15 cellular contexts compared by ENCODE assay signal in genomic region chr16:57184113-57184512, GRCh38. TPM values are rescaled to one million over a fixed set of nuclear protein-coding genes. Genes with fewer than 3 reads are reported as not detected.
DNase-seq lines count a peak whose midpoint lies in the region; ATAC-seq, FAIRE-seq and TF ChIP-seq lines count a peak whose summit lies in the region.
"Had no signal": no experiment of that assay in that cellular context is flagged by ENCODE, and none has a peak within 500 bp of the region (broad histone marks: within the 10 kb centered on the region; RNA-seq: fewer than 3 reads in every experiment).

No MANE protein-coding gene starts in this region.

- H3K79me2 ChIP-seq in GM23248 (ENCODE audit: insufficient read depth) (peaks cover 95% of the 10 kb centered on the region), keratinocyte (ENCODE audit: control insufficient read depth, insufficient read depth, low read length) (peaks cover 82% of the 10 kb centered on the region)

- no peaks in the 10 kb centered on the region for H3K9me3 Mint-ChIP-seq in activated CD8-positive, alpha-beta T cell treated with anti-CD3 and anti-CD28 coated beads for 36 hours

- in situ Hi-C loops in GM23248 (cut with MboI): no loop called here

- DNase-seq in BE2C (no peak), GM23248 (no peak), keratinocyte (ENCODE audit: low read depth, low spot score) (no peak), HuH-7 (ENCODE audit: low spot score) (no peak), NCI-H1092 treated with DMSO at 0.1 percent for 48 hours (lab: John Stamatoyannopoulos, UW) (no peak)
- no peak for DNase-seq in activated CD8-positive, alpha-beta T cell treated with anti-CD3 and anti-CD28 coated beads for 36 hours
- DNase-seq: colonic mucosa; DMS153; lower lobe of right lung; NCI-H187; NK-92 treated with Interleukin-12 subunit alpha and Interleukin-12 subunit beta, amount 100 ng/mL, for 24 hours; upper lobe of right lung had no signal

- no peaks in the 10 kb centered on the region for H3K27me3 Mint-ChIP-seq in activated CD8-positive, alpha-beta T cell treated with anti-CD3 and anti-CD28 coated beads for 36 hours

- no peaks in the 10 kb centered on the region for H3K36me3 ChIP-seq in BE2C
- no peaks in the 10 kb centered on the region for H3K36me3 ChIP-seq in GM23248 (ENCODE audit: low read depth)
- H3K36me3 ChIP-seq in keratinocyte (ENCODE audit: control insufficient read depth in 2 of 2, extremely low read depth in 1 of 2, insufficient read depth in 2 of 2, low read length in 2 of 2): peaks cover 0 to 3% of the 10 kb centered on the region in 2 experiments
- H3K36me3 ChIP-seq: colonic mucosa, lower lobe of right lung, right atrium auricular region, upper lobe of right lung had no signal

- H3K9ac ChIP-seq in GM23248 (no peak overlapping the region), keratinocyte (ENCODE audit: control insufficient read depth, extremely low read depth, insufficient read depth, low read length) (no peak overlapping the region)

- peak overlapping the region; percentile 41 for H3K27ac Mint-ChIP-seq in activated CD8-positive, alpha-beta T cell treated with anti-CD3 and anti-CD28 coated beads for 36 hours

- TF ChIP-seq CTCF in BE2C (IDR thresholded peaks at IDR 0.05; ENCODE audit: low read depth, low read length): no peak
- TF ChIP-seq CTCF in activated CD8-positive, alpha-beta T cell treated with anti-CD3 and anti-CD28 coated beads for 36 hours (IDR thresholded peaks at IDR 0.05): no peak
- TF ChIP-seq CTCF in keratinocyte (optimal IDR thresholded peaks at IDR 0.05 in 1 of 3, IDR thresholded peaks at IDR 0.05 in 1 of 3, conservative IDR thresholded peaks at IDR 0.05 in 1 of 3; ENCODE audit: extremely low read depth in 1 of 3, insufficient read depth in 2 of 3, low read length in 3 of 3): no peak

- H3K4me3 ChIP-seq in BE2C (ENCODE audit: low read depth, low read length) (peak overlapping the region; percentile 98), GM23248 (0 out of 2 replicates have a peak overlapping the region, but pooled peaks have one; percentile 95), keratinocyte (ENCODE audit: control insufficient read depth in 2 of 3, extremely low read depth in 1 of 3, insufficient read depth in 2 of 3, low read depth in 1 of 3, low read length in 3 of 3) (no peak overlapping the region)

- POLR2A ChIA-PET in activated CD8-positive, alpha-beta T cell treated with anti-CD3 and anti-CD28 coated beads for 36 hours (lab: Charles Lee): interaction anchor here (0.7 kb wide), 1 partner anchor 315 kb away, joined by 3 read pairs; no protein-coding TSS in a partner anchor

- intact Hi-C loops in activated CD8-positive, alpha-beta T cell treated with anti-CD3 and anti-CD28 coated beads for 36 hours (cut with micrococcal nuclease): loop anchor here (10.0 kb wide), 1 partner anchor 219 kb away; the partner anchor contains the start of gene CETP

- H4K20me1 ChIP-seq in GM23248 (ENCODE audit: insufficient read depth) (no peaks in the 10 kb centered on the region), keratinocyte (ENCODE audit: control insufficient read depth, extremely low read depth, insufficient read depth, low read length) (no peaks in the 10 kb centered on the region)

- peaks cover 45% of the 10 kb centered on the region for H3K4me1 Mint-ChIP-seq in activated CD8-positive, alpha-beta T cell treated with anti-CD3 and anti-CD28 coated beads for 36 hours (ENCODE audit: low read depth)

- peaks cover 8% of the 10 kb centered on the region for H3K36me3 Mint-ChIP-seq in activated CD8-positive, alpha-beta T cell treated with anti-CD3 and anti-CD28 coated beads for 36 hours (ENCODE audit: low read depth)

- no peak for FAIRE-seq in keratinocyte (lab: Jason Lieb, UNC)

- peaks cover 8% of the 10 kb centered on the region for H3K4me1 ChIP-seq in BE2C
- peaks cover 17% of the 10 kb centered on the region for H3K4me1 ChIP-seq in GM23248 (ENCODE audit: insufficient read depth)
- peaks cover 16% of the 10 kb centered on the region for H3K4me1 ChIP-seq in keratinocyte (ENCODE audit: control insufficient read depth, extremely low read depth, insufficient read depth, low read length)

- H3F3A ChIP-seq in GM23248 (ENCODE audit: insufficient read depth): peaks cover 17% of the 10 kb centered on the region

- H3K27ac ChIP-seq in GM23248 (no peak overlapping the region), keratinocyte (ENCODE audit: control insufficient read depth, insufficient read depth, low read length) (no peak overlapping the region)
- H3K27ac ChIP-seq: colonic mucosa had no signal

- H2AFZ ChIP-seq in GM23248 (no peak overlapping the region), keratinocyte (ENCODE audit: control insufficient read depth, low read length) (no peak overlapping the region)

- H3K9me3 ChIP-seq in BE2C: no peaks in the 10 kb centered on the region
- H3K9me3 ChIP-seq in GM23248 (ENCODE audit: low read depth): no peaks in the 10 kb centered on the region
- H3K9me3 ChIP-seq in keratinocyte (ENCODE audit: control insufficient read depth, low read depth, low read length): no peaks in the 10 kb centered on the region
- H3K9me3 ChIP-seq: colonic mucosa, lower lobe of right lung, right atrium auricular region, upper lobe of right lung had no signal

- ATAC-seq in activated CD8-positive, alpha-beta T cell treated with anti-CD3 and anti-CD28 coated beads for 36 hours: no peak
- ATAC-seq in HG03280 (IDR thresholded peaks at IDR 0.05; ENCODE audit: unreplicated experiment) (no peak), GM21528 (IDR thresholded peaks at IDR 0.05; ENCODE audit: low FRiP score, unreplicated experiment) (no peak)
- ATAC-seq: lower lobe of right lung, upper lobe of right lung had no signal

- 96 to 98% methylated on average over 4 of the region's 4 CpGs for WGBS in GM23248 (ENCODE audit: low coverage in 1 of 2, low lambda C conversion rate in 2 of 2, missing lambda C conversion rate in 2 of 2), 2 experiments

- CTCF ChIA-PET in activated CD8-positive, alpha-beta T cell treated with anti-CD3 and anti-CD28 coated beads for 36 hours (lab: Charles Lee): interaction anchor here (0.7 to 1.6 kb wide), 5 partner anchors 9 to 220 kb away, joined by 3 to 7 read pairs (median 4); no protein-coding TSS in a partner anchor

- dilution Hi-C loops in keratinocyte (cut with MboI; ENCODE audit: extremely low pct_ligation_motif_present, low sequenced_read_pairs): no loop called here

- H3K4me3 Mint-ChIP-seq in activated CD8-positive, alpha-beta T cell treated with anti-CD3 and anti-CD28 coated beads for 36 hours: peak overlapping the region; percentile 95

- no peaks in the 10 kb centered on the region for H3K27me3 ChIP-seq in BE2C
- H3K27me3 ChIP-seq in GM23248 (replicated peaks; ENCODE audit: insufficient read depth): no peaks in the 10 kb centered on the region
- H3K27me3 ChIP-seq in keratinocyte (ENCODE audit: control insufficient read depth, extremely low read depth, insufficient read depth, low read length): no peaks in the 10 kb centered on the region
- H3K27me3 ChIP-seq: colonic mucosa, right atrium auricular region, upper lobe of right lung had no signal

- H3K4me2 ChIP-seq in GM23248 (ENCODE audit: unreplicated experiment): peak overlapping the region; percentile 90
- peak overlapping the region; percentile 84 for H3K4me2 ChIP-seq in keratinocyte (ENCODE audit: control insufficient read depth, extremely low read depth, insufficient read depth, low read depth, low read length)

- no peaks in the 10 kb centered on the region for H3K9me2 ChIP-seq in GM23248 (ENCODE audit: insufficient read depth)

- H3K9me1 ChIP-seq in keratinocyte (ENCODE audit: control insufficient read depth, extremely low read depth, insufficient read depth, low read length): no peaks in the 10 kb centered on the region

RNA-seq across cellular contexts. Expression of gene PSME3IP1, which starts 1.7 kb away (rescaled TPM):
- polyA plus RNA-seq in BE2C (2012; ENCODE audit: insufficient read depth, insufficient read length, low read depth): 141 TPM
- 39.7 and 42.2 TPM in 2 replicates for total RNA-seq in GM23248 (2014; rRNA removed; shearing (Covaris generic))
- polyA plus RNA-seq in GM23248 (2016; fragmentation: Nextera tagmentation; extraction: Ambion mirVana) (58.9 and 67.7 TPM in 2 replicates), keratinocyte (66.5 to 75.7 TPM (median 69.2 TPM) in 3 replicates)
- 100 to 1,000 TPM; 101 to 103 TPM for total RNA-seq in activated CD8-positive, alpha-beta T cell treated with anti-CD3 and anti-CD28 coated beads for 36 hours
- polyA plus RNA-seq in keratinocyte (2011; ENCODE audit: low read depth): 310 TPM
- 56.1 and 57.7 TPM in 2 replicates for polyA plus RNA-seq in keratinocyte (2011; cell fraction: cytosol; rRNA removed)
- 104 and 119 TPM in 2 replicates for polyA plus RNA-seq in keratinocyte (2011; cell fraction: nucleus; rRNA removed)
- polyA plus RNA-seq in keratinocyte (2012; ENCODE audit: low replicate concordance): 50.1 and 71.0 TPM in 2 replicates
- 59.7 to 75.2 TPM (median 61.9 TPM) in 3 replicates for polyA minus RNA-seq in keratinocyte
- 50.6 TPM for polyA minus RNA-seq in keratinocyte (2011; cell fraction: cytosol; rRNA and poly(A)+ RNA removed)
- polyA minus RNA-seq in keratinocyte (2011; cell fraction: nucleus; rRNA and poly(A)+ RNA removed): 19.2 and 37.2 TPM in 2 replicates

RNA-seq across cellular contexts. Expression of gene RSPRY1, which starts 2.0 kb away (rescaled TPM):
- 71.1 TPM for polyA plus RNA-seq in BE2C (2012; ENCODE audit: insufficient read depth, insufficient read length, low read depth)
- 34.7 and 42.7 TPM in 2 replicates for total RNA-seq in GM23248 (2014; rRNA removed; shearing (Covaris generic))
- polyA plus RNA-seq in GM23248 (2016; fragmentation: Nextera tagmentation; extraction: Ambion mirVana) (39.1 and 43.9 TPM in 2 replicates), keratinocyte (33.7 to 42.2 TPM (median 38.9 TPM) in 3 replicates)
- 10 to 100 TPM; 24.5 to 29.4 TPM for total RNA-seq in activated CD8-positive, alpha-beta T cell treated with anti-CD3 and anti-CD28 coated beads for 36 hours
- 36.5 TPM for polyA plus RNA-seq in keratinocyte (2011; ENCODE audit: low read depth)
- 22.8 and 42.6 TPM in 2 replicates for polyA plus RNA-seq in keratinocyte (2011; cell fraction: cytosol; rRNA removed)
- 45.3 and 50.7 TPM in 2 replicates for polyA plus RNA-seq in keratinocyte (2011; cell fraction: nucleus; rRNA removed)
- polyA plus RNA-seq in keratinocyte (2012; ENCODE audit: low replicate concordance): 13.6 and 25.0 TPM in 2 replicates
- 47.9 to 108 TPM (median 97.4 TPM) in 3 replicates for polyA minus RNA-seq in keratinocyte
- 46.2 TPM for polyA minus RNA-seq in keratinocyte (2011; cell fraction: cytosol; rRNA and poly(A)+ RNA removed)
- polyA minus RNA-seq in keratinocyte (2011; cell fraction: nucleus; rRNA and poly(A)+ RNA removed): 31.1 and 49.4 TPM in 2 replicates

Comparison
In these comparisons a context has a peak if more than half of its experiments do, and no peak if none do; other contexts are left out.
1. H3K4me3 ChIP-seq: peak in BE2C (single experiment) and GM23248 (single experiment); none in keratinocyte (0 of 3).